28 cellular contexts compared by ENCODE assay signal in genomic region chr11:477042-477715, GRCh38. TPM values are rescaled to one million over a fixed set of nuclear protein-coding genes. Genes with fewer than 3 reads are reported as not detected.
DNase-seq lines count a peak whose midpoint lies in the region; ATAC-seq, FAIRE-seq and TF ChIP-seq lines count a peak whose summit lies in the region.
"Had no signal": no experiment of that assay in that cellular context is flagged by ENCODE, and none has a peak within 500 bp of the region (broad histone marks: within the 10 kb centered on the region; RNA-seq: fewer than 3 reads in every experiment).

No MANE protein-coding gene starts in this region.

- H3K4me2 ChIP-seq in HepG2 (ENCODE audit: low read depth, low read length), result no peak overlapping the region
- H3K4me2 ChIP-seq: BLaER1 had no signal

- no peak for TF ChIP-seq RAD21 in HepG2 (CRISPR knock-in tag; IDR thresholded peaks at IDR 0.05)

- H3K36me3 ChIP-seq in RWPE2 (ENCODE audit: low read depth), result peaks cover 4% of the 10 kb centered on the region; the same call in 1 of the 2 replicates
- H3K36me3 ChIP-seq in endodermal cell (ENCODE audit: control insufficient read depth, insufficient read depth, low read length), result peaks cover 7% of the 10 kb centered on the region
- peaks cover 1 to 8% of the 10 kb centered on the region in 2 experiments; a peak in 3 of 5 replicates for H3K36me3 ChIP-seq in HepG2 (replicated peaks in 1 of 2; ENCODE audit: control insufficient read depth in 1 of 2, insufficient read depth in 2 of 2, low read length in 2 of 2)
- H3K36me3 ChIP-seq: upper lobe of right lung had no signal

- H3K27ac Mint-ChIP-seq in endodermal cell, result no peak overlapping the region
- H3K27ac Mint-ChIP-seq in nephron progenitor cell, result peak overlapping the region; percentile 97
- H3K27ac Mint-ChIP-seq: activated CD8-positive, alpha-beta T cell treated with anti-CD3 and anti-CD28 coated beads, Interleukin-2, amount 10 ng/mL, durations not matched to agents 7 days and 5 days; activated naive CD8-positive, alpha-beta T cell treated with anti-CD3 and anti-CD28 coated beads, Interleukin-2, amount 10 ng/mL, durations not matched to agents 7 days and 5 days; effector memory CD8-positive, alpha-beta T cell had no signal

- H3K9me3 ChIP-seq in RWPE2 (ENCODE audit: severe bottlenecking) (no peaks in the 10 kb centered on the region), endodermal cell (ENCODE audit: control insufficient read depth, low read length) (peaks cover 5% of the 10 kb centered on the region), HepG2 (ENCODE audit: low read length) (no peaks in the 10 kb centered on the region)
- H3K9me3 ChIP-seq: Caco-2, gastrocnemius medialis, psoas muscle, upper lobe of right lung had no signal

- ATAC-seq in RWPE2 (ENCODE audit: low read depth), result no peak
- no peak for ATAC-seq in GM18867 (IDR thresholded peaks at IDR 0.05; ENCODE audit: unreplicated experiment)
- ATAC-seq in HepG2, result no peak
- ATAC-seq in GM18873 (IDR thresholded peaks at IDR 0.05; ENCODE audit: low FRiP score, unreplicated experiment), result no peak
- ATAC-seq: activated CD8-positive, alpha-beta T cell treated with anti-CD3 and anti-CD28 coated beads, Interleukin-2, amount 10 ng/mL, durations not matched to agents 7 days and 5 days; effector memory CD8-positive, alpha-beta T cell; esophagus mucosa; gastrocnemius medialis; left ventricle myocardium superior; Panc1; psoas muscle; upper lobe of right lung had no signal

- DNase-seq in AG09319 (ENCODE audit: extremely low read depth, low read depth) (peak; percentile 38), RWPE2 (ENCODE audit: low spot score) (peak; percentile 56), endodermal cell (no peak), nephron progenitor cell (peak; percentile 49), HepG2 (ENCODE audit: low spot score) (no peak), NCI-H2081 treated with DMSO at 0.1 percent for 48 hours (lab: John Stamatoyannopoulos, UW) (no peak)
- DNase-seq: activated CD8-positive, alpha-beta T cell treated with anti-CD3 and anti-CD28 coated beads, Interleukin-2, amount 10 ng/mL, durations not matched to agents 7 days and 5 days; activated effector memory CD4-positive, alpha-beta T cell treated with Interleukin-2 at 50 U/mL for 16 hours; activated naive CD8-positive, alpha-beta T cell treated with anti-CD3 and anti-CD28 coated beads, Interleukin-2, amount 10 ng/mL, durations not matched to agents 7 days and 5 days; activated T-cell treated with anti-CD3 and anti-CD28 coated beads for 4 hours; Caco-2; DND-41; effector memory CD8-positive, alpha-beta T cell; gastrocnemius medialis; left ventricle myocardium superior; stimulated activated CD8-positive, alpha-beta memory T cell treated with anti-CD3 and anti-CD28 coated beads, Interleukin-4, amount 100 ng/mL, for 48 hours; T-helper 1 cell; upper lobe of right lung had no signal

- no peak overlapping the region for H3K27ac ChIP-seq in RWPE2 (ENCODE audit: poor library complexity, severe bottlenecking)
- peak overlapping the region; percentile 68 for H3K27ac ChIP-seq in endodermal cell (ENCODE audit: low read depth, low read length)
- H3K27ac ChIP-seq in HepG2 (ENCODE audit: extremely low read length, insufficient read depth, low read length), result no peak overlapping the region
- H3K27ac ChIP-seq: BLaER1, gastrocnemius medialis, psoas muscle, upper lobe of right lung had no signal

- no peak for TF ChIP-seq EP300 in HepG2 (IDR thresholded peaks at IDR 0.05; ENCODE audit: low read depth in 2 of 2, low read length in 2 of 2)
- TF ChIP-seq EP300 in HepG2 (CRISPR knock-in tag; IDR thresholded peaks at IDR 0.05; ENCODE audit: borderline replicate concordance), result no peak

- in situ Hi-C loops in HepG2 (cut with HindIII; ENCODE audit: extremely low pct_ligation_motif_present, low pct_unique_long_range_greater_than_20kb), result no loop called here

- no peaks in the 10 kb centered on the region for H3K9me3 Mint-ChIP-seq in endodermal cell
- peaks cover 12% of the 10 kb centered on the region for H3K9me3 Mint-ChIP-seq in nephron progenitor cell
- H3K9me3 Mint-ChIP-seq: activated naive CD8-positive, alpha-beta T cell treated with anti-CD3 and anti-CD28 coated beads, Interleukin-2, amount 10 ng/mL, durations not matched to agents 7 days and 5 days; effector memory CD8-positive, alpha-beta T cell had no signal

- H4K20me1 ChIP-seq in HepG2 (ENCODE audit: insufficient read depth, low read length), result no peaks in the 10 kb centered on the region

- POLR2A ChIA-PET in HepG2 (lab: Yijun Ruan, JAX), result no interaction called here

- BruUV-seq in HepG2 (replicated peaks; lab: Mats Ljungman, UMichigan), result no TSS peak

- no peaks in the 10 kb centered on the region for H3K4me1 ChIP-seq in RWPE2 (ENCODE audit: insufficient read depth, poor library complexity, severe bottlenecking)
- no peaks in the 10 kb centered on the region for H3K4me1 ChIP-seq in endodermal cell (ENCODE audit: control insufficient read depth, insufficient read depth, low read length)
- H3K4me1 ChIP-seq in HepG2 (ENCODE audit: insufficient read depth, low read length), result no peaks in the 10 kb centered on the region
- H3K4me1 ChIP-seq: Caco-2, gastrocnemius medialis, psoas muscle, upper lobe of right lung had no signal

- H3K36me3 Mint-ChIP-seq in endodermal cell (ENCODE audit: low read depth), result peaks cover 11% of the 10 kb centered on the region
- peaks cover 33% of the 10 kb centered on the region for H3K36me3 Mint-ChIP-seq in nephron progenitor cell (ENCODE audit: low read depth)
- H3K36me3 Mint-ChIP-seq: activated naive CD8-positive, alpha-beta T cell treated with anti-CD3 and anti-CD28 coated beads, Interleukin-2, amount 10 ng/mL, durations not matched to agents 7 days and 5 days had no signal

- H3K27me3 Mint-ChIP-seq in endodermal cell (ENCODE audit: insufficient read depth), result no peaks in the 10 kb centered on the region
- H3K27me3 Mint-ChIP-seq in nephron progenitor cell (ENCODE audit: low read depth, poor library complexity), result no peaks in the 10 kb centered on the region
- H3K27me3 Mint-ChIP-seq: activated naive CD8-positive, alpha-beta T cell treated with anti-CD3 and anti-CD28 coated beads, Interleukin-2, amount 10 ng/mL, durations not matched to agents 7 days and 5 days; effector memory CD8-positive, alpha-beta T cell had no signal

- CTCF ChIA-PET in HepG2 (lab: Yijun Ruan, JAX; ENCODE audit: low intra/inter-chr PET ratio, low total read pairs), result no interaction called here

- TF ChIP-seq CTCF in AG09319 (IDR thresholded peaks at IDR 0.05; ENCODE audit: low read depth, low read length), result peak; percentile 24
- no peak for TF ChIP-seq CTCF in RWPE2 (IDR thresholded peaks at IDR 0.05; ENCODE audit: poor library complexity, severe bottlenecking)
- no peak for TF ChIP-seq CTCF in endodermal cell (conservative IDR thresholded peaks at IDR 0.05)
- TF ChIP-seq CTCF in nephron progenitor cell (IDR thresholded peaks at IDR 0.05), result no peak
- no peak for TF ChIP-seq CTCF in HepG2 (CRISPR knock-in tag; IDR thresholded peaks at IDR 0.05)

- no peak overlapping the region for H3K9ac ChIP-seq in endodermal cell (ENCODE audit: extremely low read depth, low read length, poor library complexity, severe bottlenecking)
- no peak overlapping the region for H3K9ac ChIP-seq in HepG2 (ENCODE audit: insufficient read depth, low read depth, low read length)
- H3K9ac ChIP-seq: BLaER1 had no signal

- no peak overlapping the region for H3K4me3 Mint-ChIP-seq in endodermal cell
- H3K4me3 Mint-ChIP-seq in nephron progenitor cell, result peak overlapping the region; percentile 51
- H3K4me3 Mint-ChIP-seq: activated CD8-positive, alpha-beta T cell treated with anti-CD3 and anti-CD28 coated beads, Interleukin-2, amount 10 ng/mL, durations not matched to agents 7 days and 5 days; activated naive CD8-positive, alpha-beta T cell treated with anti-CD3 and anti-CD28 coated beads, Interleukin-2, amount 10 ng/mL, durations not matched to agents 7 days and 5 days; effector memory CD8-positive, alpha-beta T cell had no signal

- no peak overlapping the region for H3K4me3 ChIP-seq in RWPE2 (ENCODE audit: severe bottlenecking)
- H3K4me3 ChIP-seq in endodermal cell (ENCODE audit: low read length), result no peak overlapping the region
- H3K4me3 ChIP-seq in HepG2 (replicated peaks in 1 of 3; ENCODE audit: insufficient read depth in 1 of 3, low read depth in 2 of 3, low read length in 3 of 3), result no peak overlapping the region
- H3K4me3 ChIP-seq: BLaER1, gastrocnemius medialis, psoas muscle, upper lobe of right lung had no signal

- intact Hi-C loops in HepG2 (cut with micrococcal nuclease; ENCODE audit: unreplicated experiment), result no loop called here

- H3K27me3 ChIP-seq in RWPE2 (ENCODE audit: insufficient read depth, poor library complexity, severe bottlenecking) (no peaks in the 10 kb centered on the region), endodermal cell (ENCODE audit: control insufficient read depth, insufficient read depth, low read length, poor library complexity, severe bottlenecking) (no peaks in the 10 kb centered on the region), HepG2 (ENCODE audit: control insufficient read depth in 1 of 2, insufficient read depth in 2 of 2, low read length in 2 of 2) (no peaks in the 10 kb centered on the region)
- H3K27me3 ChIP-seq: BLaER1, gastrocnemius medialis, upper lobe of right lung had no signal

- H3K4me1 Mint-ChIP-seq in endodermal cell, result no peaks in the 10 kb centered on the region
- H3K4me1 Mint-ChIP-seq in nephron progenitor cell, result peaks cover 44% of the 10 kb centered on the region
- H3K4me1 Mint-ChIP-seq: activated naive CD8-positive, alpha-beta T cell treated with anti-CD3 and anti-CD28 coated beads, Interleukin-2, amount 10 ng/mL, durations not matched to agents 7 days and 5 days had no signal

- no peak for FAIRE-seq in HepG2 (lab: Jason Lieb, UNC)
- FAIRE-seq: colon, TTC549 had no signal

- no peak overlapping the region for H2AFZ ChIP-seq in HepG2 (ENCODE audit: low read length)

- H3K79me2 ChIP-seq in HepG2 (ENCODE audit: insufficient read depth, low read length), result peaks cover 13% of the 10 kb centered on the region

- 85 to 88% methylated on average over 7 to 16 of the region's 16 CpGs for WGBS in endodermal cell (ENCODE audit: insufficient coverage in 1 of 2, insufficient read length in 1 of 2), 2 experiments
- 98% methylated on average over 14 of the region's 16 CpGs for WGBS in HepG2 (ENCODE audit: low lambda C conversion rate)

- no peak for TF ChIP-seq POLR2A in HepG2 (IDR thresholded peaks at IDR 0.05; ENCODE audit: insufficient read depth in 1 of 2, low read depth in 2 of 2, low read length in 2 of 2)

RNA-seq across cellular contexts. Expression of gene PTDSS2, which starts 27.1 kb away (rescaled TPM):
- total RNA-seq in endodermal cell (10 to 100 TPM; 55.2 to 56.1 TPM), HepG2 (2016; rRNA removed; fragmentation: Illumina TruSeq; extraction: Trizol) (11.3 and 21.7 TPM in 2 replicates)
- polyA plus RNA-seq in endodermal cell (2013, experiment 1 of 2), result 37.5 TPM
- 32.8 TPM for polyA plus RNA-seq in endodermal cell (2013, experiment 2 of 2)
- 5.6 and 7.0 TPM in 2 replicates for total RNA-seq in HepG2 (2016; cell fraction: cytosol; rRNA removed; fragmentation: Illumina TruSeq; extraction: Trizol; ENCODE audit: low read depth)
- 8.4 and 25.4 TPM in 2 replicates for total RNA-seq in HepG2 (2016; cell fraction: insoluble cytoplasmic fraction; rRNA removed; fragmentation: Illumina TruSeq; extraction: Trizol)
- total RNA-seq in HepG2 (2016; cell fraction: membrane; rRNA removed; fragmentation: Illumina TruSeq; extraction: Trizol), result 10.9 and 11.3 TPM in 2 replicates
- total RNA-seq in HepG2 (2016; cell fraction: nucleus; rRNA removed; fragmentation: Illumina TruSeq; extraction: Trizol), result 23.2 and 23.3 TPM in 2 replicates
- 26.4 and 37.6 TPM in 2 replicates for polyA plus RNA-seq in HepG2 (2011; rRNA removed)
- polyA plus RNA-seq in HepG2 (2011; cell fraction: cytosol; rRNA removed), result 28.3 and 34.4 TPM in 2 replicates
- 151 and 168 TPM in 2 replicates for polyA plus RNA-seq in HepG2 (2011; cell fraction: nucleus; rRNA removed)
- polyA plus RNA-seq in HepG2 (2012), result 19.9 and 35.5 TPM in 2 replicates
- polyA plus RNA-seq in HepG2 (2016; cell fraction: cytosol; fragmentation: Illumina TruSeq; extraction: Trizol; ENCODE audit: low read depth), result 5.4 and 6.0 TPM in 2 replicates
- polyA plus RNA-seq in HepG2 (2016; cell fraction: insoluble cytoplasmic fraction; fragmentation: Illumina TruSeq; extraction: Trizol; ENCODE audit: low read depth), result 11.4 and 12.9 TPM in 2 replicates
- polyA plus RNA-seq in HepG2 (2016; cell fraction: membrane; fragmentation: Illumina TruSeq; extraction: Trizol; ENCODE audit: low read depth), result 9.5 and 10.3 TPM in 2 replicates
- 59.3 and 60.5 TPM in 2 replicates for polyA plus RNA-seq in HepG2 (2016; cell fraction: nucleus; fragmentation: Illumina TruSeq; extraction: Trizol; ENCODE audit: insufficient read depth, low read depth)
- polyA minus RNA-seq in HepG2 (2011; rRNA and poly(A)+ RNA removed; ENCODE audit: low replicate concordance), result 43.0 and 66.5 TPM in 2 replicates
- polyA minus RNA-seq in HepG2 (2011; cell fraction: cytosol; rRNA and poly(A)+ RNA removed), result 20.3 and 23.7 TPM in 2 replicates
- 28.6 and 30.4 TPM in 2 replicates for polyA minus RNA-seq in HepG2 (2011; cell fraction: nucleus; rRNA and poly(A)+ RNA removed)

RNA-seq across cellular contexts. Expression of gene RNH1, which starts 29.9 kb away (rescaled TPM):
- total RNA-seq in endodermal cell (10 to 100 TPM; 42.7 to 43.2 TPM), HepG2 (2016; rRNA removed; fragmentation: Illumina TruSeq; extraction: Trizol) (74.1 and 81.3 TPM in 2 replicates)
- 43.7 TPM for polyA plus RNA-seq in endodermal cell (2013, experiment 1 of 2)
- 42.8 TPM for polyA plus RNA-seq in endodermal cell (2013, experiment 2 of 2)
- 28.3 and 31.4 TPM in 2 replicates for total RNA-seq in HepG2 (2016; cell fraction: cytosol; rRNA removed; fragmentation: Illumina TruSeq; extraction: Trizol; ENCODE audit: low read depth)
- 73.0 and 77.2 TPM in 2 replicates for total RNA-seq in HepG2 (2016; cell fraction: insoluble cytoplasmic fraction; rRNA removed; fragmentation: Illumina TruSeq; extraction: Trizol)
- total RNA-seq in HepG2 (2016; cell fraction: membrane; rRNA removed; fragmentation: Illumina TruSeq; extraction: Trizol), result 30.6 and 37.6 TPM in 2 replicates
- total RNA-seq in HepG2 (2016; cell fraction: nucleus; rRNA removed; fragmentation: Illumina TruSeq; extraction: Trizol), result 39.1 and 43.2 TPM in 2 replicates
- 36.0 and 51.4 TPM in 2 replicates for polyA plus RNA-seq in HepG2 (2011; rRNA removed)
- polyA plus RNA-seq in HepG2 (2011; cell fraction: cytosol; rRNA removed), result 30.1 and 56.0 TPM in 2 replicates
- polyA plus RNA-seq in HepG2 (2011; cell fraction: nucleus; rRNA removed), result 135 and 166 TPM in 2 replicates
- polyA plus RNA-seq in HepG2 (2012), result 42.4 and 61.5 TPM in 2 replicates
- polyA plus RNA-seq in HepG2 (2016; cell fraction: cytosol; fragmentation: Illumina TruSeq; extraction: Trizol; ENCODE audit: low read depth), result 14.2 and 15.8 TPM in 2 replicates
- 62.8 and 84.3 TPM in 2 replicates for polyA plus RNA-seq in HepG2 (2016; cell fraction: insoluble cytoplasmic fraction; fragmentation: Illumina TruSeq; extraction: Trizol; ENCODE audit: low read depth)
- polyA plus RNA-seq in HepG2 (2016; cell fraction: membrane; fragmentation: Illumina TruSeq; extraction: Trizol; ENCODE audit: low read depth), result 21.1 and 22.9 TPM in 2 replicates
- 61.8 and 67.0 TPM in 2 replicates for polyA plus RNA-seq in HepG2 (2016; cell fraction: nucleus; fragmentation: Illumina TruSeq; extraction: Trizol; ENCODE audit: insufficient read depth, low read depth)
- 72.2 and 124 TPM in 2 replicates for polyA minus RNA-seq in HepG2 (2011; rRNA and poly(A)+ RNA removed; ENCODE audit: low replicate concordance)
- 42.7 and 46.3 TPM in 2 replicates for polyA minus RNA-seq in HepG2 (2011; cell fraction: cytosol; rRNA and poly(A)+ RNA removed)
- 49.1 and 49.3 TPM in 2 replicates for polyA minus RNA-seq in HepG2 (2011; cell fraction: nucleus; rRNA and poly(A)+ RNA removed)

RNA-seq across cellular contexts. Expression of gene ANO9, which starts 35.4 kb away (rescaled TPM):
- total RNA-seq in endodermal cell, result 10 to 100 TPM; 16.8 to 17.8 TPM
- 1.2 TPM for polyA plus RNA-seq in endodermal cell (2013, experiment 1 of 2)
- polyA plus RNA-seq in endodermal cell (2013, experiment 2 of 2), result 0.50 TPM
- 1.5 and 8.9 TPM in 2 replicates for total RNA-seq in HepG2 (2016; rRNA removed; fragmentation: Illumina TruSeq; extraction: Trizol)
- 1.8 and 2.3 TPM in 2 replicates for total RNA-seq in HepG2 (2016; cell fraction: cytosol; rRNA removed; fragmentation: Illumina TruSeq; extraction: Trizol; ENCODE audit: low read depth)
- 1.2 and 9.2 TPM in 2 replicates for total RNA-seq in HepG2 (2016; cell fraction: insoluble cytoplasmic fraction; rRNA removed; fragmentation: Illumina TruSeq; extraction: Trizol)
- 1.7 and 2.0 TPM in 2 replicates for total RNA-seq in HepG2 (2016; cell fraction: membrane; rRNA removed; fragmentation: Illumina TruSeq; extraction: Trizol)
- total RNA-seq in HepG2 (2016; cell fraction: nucleus; rRNA removed; fragmentation: Illumina TruSeq; extraction: Trizol), result 14.4 and 16.4 TPM in 2 replicates
- polyA plus RNA-seq in HepG2 (2011; rRNA removed), result 14.3 and 19.9 TPM in 2 replicates
- 2.2 and 2.9 TPM in 2 replicates for polyA plus RNA-seq in HepG2 (2011; cell fraction: cytosol; rRNA removed)
- polyA plus RNA-seq in HepG2 (2011; cell fraction: nucleus; rRNA removed), result 267 and 279 TPM in 2 replicates
- polyA plus RNA-seq in HepG2 (2012), result 18.3 and 18.6 TPM in 2 replicates
- polyA plus RNA-seq in HepG2 (2016; cell fraction: cytosol; fragmentation: Illumina TruSeq; extraction: Trizol; ENCODE audit: low read depth), result 0.44 and 0.54 TPM in 2 replicates
- polyA plus RNA-seq in HepG2 (2016; cell fraction: insoluble cytoplasmic fraction; fragmentation: Illumina TruSeq; extraction: Trizol; ENCODE audit: low read depth), result 1.5 and 1.9 TPM in 2 replicates
- 0.82 and 1.0 TPM in 2 replicates for polyA plus RNA-seq in HepG2 (2016; cell fraction: membrane; fragmentation: Illumina TruSeq; extraction: Trizol; ENCODE audit: low read depth)
- 71.0 and 80.1 TPM in 2 replicates for polyA plus RNA-seq in HepG2 (2016; cell fraction: nucleus; fragmentation: Illumina TruSeq; extraction: Trizol; ENCODE audit: insufficient read depth, low read depth)
- 0.23 and 6.4 TPM in 2 replicates for polyA minus RNA-seq in HepG2 (2011; rRNA and poly(A)+ RNA removed; ENCODE audit: low replicate concordance)
- 0.97 and 2.5 TPM in 2 replicates for polyA minus RNA-seq in HepG2 (2011; cell fraction: cytosol; rRNA and poly(A)+ RNA removed)
- polyA minus RNA-seq in HepG2 (2011; cell fraction: nucleus; rRNA and poly(A)+ RNA removed), result 14.8 and 15.1 TPM in 2 replicates
- total RNA-seq: A673 had no signal
- polyA plus RNA-seq: neural cell had no signal

RNA-seq across cellular contexts. Expression of gene HRAS, which starts 58.2 kb away (rescaled TPM):
- 10 to 100 TPM; 64.8 to 68.2 TPM for total RNA-seq in endodermal cell
- 48.8 TPM for polyA plus RNA-seq in endodermal cell (2013, experiment 1 of 2)
- 45.1 TPM for polyA plus RNA-seq in endodermal cell (2013, experiment 2 of 2)
- total RNA-seq in HepG2 (2016; rRNA removed; fragmentation: Illumina TruSeq; extraction: Trizol), result 47.5 and 50.0 TPM in 2 replicates
- total RNA-seq in HepG2 (2016; cell fraction: cytosol; rRNA removed; fragmentation: Illumina TruSeq; extraction: Trizol; ENCODE audit: low read depth), result 97.1 and 126 TPM in 2 replicates
- 35.7 and 53.4 TPM in 2 replicates for total RNA-seq in HepG2 (2016; cell fraction: insoluble cytoplasmic fraction; rRNA removed; fragmentation: Illumina TruSeq; extraction: Trizol)
- 106 and 128 TPM in 2 replicates for total RNA-seq in HepG2 (2016; cell fraction: membrane; rRNA removed; fragmentation: Illumina TruSeq; extraction: Trizol)
- 23.1 and 23.7 TPM in 2 replicates for total RNA-seq in HepG2 (2016; cell fraction: nucleus; rRNA removed; fragmentation: Illumina TruSeq; extraction: Trizol)
- 32.9 TPM in 2 replicates for polyA plus RNA-seq in HepG2 (2011; rRNA removed)
- 29.5 and 42.1 TPM in 2 replicates for polyA plus RNA-seq in HepG2 (2011; cell fraction: cytosol; rRNA removed)
- polyA plus RNA-seq in HepG2 (2011; cell fraction: nucleus; rRNA removed), result 62.4 and 65.1 TPM in 2 replicates
- 15.4 and 32.7 TPM in 2 replicates for polyA plus RNA-seq in HepG2 (2012)
- 120 and 151 TPM in 2 replicates for polyA plus RNA-seq in HepG2 (2016; cell fraction: cytosol; fragmentation: Illumina TruSeq; extraction: Trizol; ENCODE audit: low read depth)
- polyA plus RNA-seq in HepG2 (2016; cell fraction: insoluble cytoplasmic fraction; fragmentation: Illumina TruSeq; extraction: Trizol; ENCODE audit: low read depth), result 33.8 and 38.7 TPM in 2 replicates
- polyA plus RNA-seq in HepG2 (2016; cell fraction: membrane; fragmentation: Illumina TruSeq; extraction: Trizol; ENCODE audit: low read depth), result 96.2 and 121 TPM in 2 replicates
- polyA plus RNA-seq in HepG2 (2016; cell fraction: nucleus; fragmentation: Illumina TruSeq; extraction: Trizol; ENCODE audit: insufficient read depth, low read depth), result 47.3 and 47.4 TPM in 2 replicates
- polyA minus RNA-seq in HepG2 (2011; rRNA and poly(A)+ RNA removed; ENCODE audit: low replicate concordance), result 29.8 and 71.6 TPM in 2 replicates
- polyA minus RNA-seq in HepG2 (2011; cell fraction: cytosol; rRNA and poly(A)+ RNA removed), result 8.5 and 9.0 TPM in 2 replicates
- 5.8 and 11.4 TPM in 2 replicates for polyA minus RNA-seq in HepG2 (2011; cell fraction: nucleus; rRNA and poly(A)+ RNA removed)

Comparison
In these comparisons a context has a peak if more than half of its experiments do, and no peak if none do; other contexts are left out.
1. DNase-seq: peak in AG09319 (single experiment), RWPE2 (single experiment) and nephron progenitor cell (single experiment); none in endodermal cell (single experiment), HepG2 (single experiment) and NCI-H2081 treated with DMSO at 0.1 percent for 48 hours (single experiment).